Comparison of ENCODE assay signal across 2 cellular contexts in the genomic region with DNA sequence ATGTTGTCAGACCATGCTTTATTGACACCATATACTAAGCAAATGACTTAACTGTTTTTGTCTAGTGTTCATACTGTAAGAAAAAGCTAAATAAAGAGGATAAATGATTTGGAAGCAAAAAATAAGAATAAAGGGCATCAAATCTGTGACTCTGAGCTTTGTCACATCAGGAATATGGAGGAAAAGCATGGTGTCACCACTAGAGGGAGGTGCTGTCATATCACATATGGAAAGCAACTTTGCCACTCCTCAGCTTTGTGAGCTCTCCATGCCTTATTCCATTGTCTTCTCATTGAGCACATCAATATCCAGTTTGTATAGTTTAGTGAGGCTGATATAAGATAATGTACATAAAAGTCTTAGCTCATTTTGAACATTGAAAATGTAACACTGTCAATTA.
TF ChIP-seq lines count a peak whose summit lies in the region.

No MANE protein-coding gene starts in this region.

TF ChIP-seq in SK-N-SH, 30 proteins besides CTCF, POLR2A, EP300 and RAD21:
- TF ChIP-seq TAF1 (IDR thresholded peaks at IDR 0.05; ENCODE audit: borderline replicate concordance, low read depth, low read length), result no peak
- TF ChIP-seq TEAD4 (IDR thresholded peaks at IDR 0.05; ENCODE audit: borderline replicate concordance, insufficient read depth), result no peak
- TF ChIP-seq MEF2A (IDR thresholded peaks at IDR 0.05; ENCODE audit: borderline replicate concordance, low read depth), result no peak
- peak; percentile 14 for TF ChIP-seq CHD2 (IDR thresholded peaks at IDR 0.05; ENCODE audit: low read length, partially characterized antibody)
- TF ChIP-seq RFX5 (IDR thresholded peaks at IDR 0.05; ENCODE audit: low read length), result no peak
- no peak for TF ChIP-seq YY1 (IDR thresholded peaks at IDR 0.05; ENCODE audit: low read depth)
- peak; percentile 92 for TF ChIP-seq SMC3 (IDR thresholded peaks at IDR 0.05; ENCODE audit: low read depth, low read length)
- no peak for TF ChIP-seq JUND (IDR thresholded peaks at IDR 0.05)
TF ChIP-seq in SK-N-SH: peak in this region for 2.

TF ChIP-seq in H1, 55 proteins besides CTCF, POLR2A, EP300 and RAD21:
- TF ChIP-seq JUN (IDR thresholded peaks at IDR 0.05; ENCODE audit: low read depth, low read length), result no peak
- TF ChIP-seq SP4 (IDR thresholded peaks at IDR 0.05; ENCODE audit: low read length), result no peak
- no peak for TF ChIP-seq HDAC2 (IDR thresholded peaks at IDR 0.05; ENCODE audit: borderline replicate concordance in 1 of 2, low read depth in 2 of 2, low read length in 2 of 2)
- TF ChIP-seq KDM1A (IDR thresholded peaks at IDR 0.05; ENCODE audit: borderline replicate concordance, low read length), result no peak
- TF ChIP-seq CREB1 (IDR thresholded peaks at IDR 0.05), result no peak
- no peak for TF ChIP-seq EGR1 (IDR thresholded peaks at IDR 0.05; ENCODE audit: borderline replicate concordance, low read depth, low read length)
- no peak for TF ChIP-seq SAP30 (IDR thresholded peaks at IDR 0.05; ENCODE audit: insufficient read depth, insufficient replicate concordance, low read length)
- no peak for TF ChIP-seq CTBP2 (IDR thresholded peaks at IDR 0.05; ENCODE audit: borderline replicate concordance, insufficient read depth, insufficient read length, low read length)
- no peak for TF ChIP-seq EZH2 (IDR thresholded peaks at IDR 0.05; ENCODE audit: low read depth, low read length, severe bottlenecking)
- TF ChIP-seq POU5F1 (IDR thresholded peaks at IDR 0.05; ENCODE audit: low read depth, low read length), result no peak
- TF ChIP-seq NANOG (IDR thresholded peaks at IDR 0.05; ENCODE audit: insufficient read depth, low read depth, low read length, poor library complexity, severe bottlenecking), result no peak
- no peak for TF ChIP-seq SP1 (IDR thresholded peaks at IDR 0.05; ENCODE audit: low read depth, low read length)
- TF ChIP-seq TEAD4 (IDR thresholded peaks at IDR 0.05; ENCODE audit: low read depth, low read length), result no peak
- no peak for TF ChIP-seq KDM5A (IDR thresholded peaks at IDR 0.05; ENCODE audit: low read length)
- TF ChIP-seq ASH2L (IDR thresholded peaks at IDR 0.05; ENCODE audit: low read length), result no peak
- no peak for TF ChIP-seq ATF2 (IDR thresholded peaks at IDR 0.05; ENCODE audit: low read length)
- no peak for TF ChIP-seq TAF7 (optimal IDR thresholded peaks at IDR 0.05; ENCODE audit: borderline replicate concordance, low read depth, low read length)
TF ChIP-seq in H1: peak in this region for 0.
